ENCODE assay signal across 8 cellular contexts in the genomic region with DNA sequence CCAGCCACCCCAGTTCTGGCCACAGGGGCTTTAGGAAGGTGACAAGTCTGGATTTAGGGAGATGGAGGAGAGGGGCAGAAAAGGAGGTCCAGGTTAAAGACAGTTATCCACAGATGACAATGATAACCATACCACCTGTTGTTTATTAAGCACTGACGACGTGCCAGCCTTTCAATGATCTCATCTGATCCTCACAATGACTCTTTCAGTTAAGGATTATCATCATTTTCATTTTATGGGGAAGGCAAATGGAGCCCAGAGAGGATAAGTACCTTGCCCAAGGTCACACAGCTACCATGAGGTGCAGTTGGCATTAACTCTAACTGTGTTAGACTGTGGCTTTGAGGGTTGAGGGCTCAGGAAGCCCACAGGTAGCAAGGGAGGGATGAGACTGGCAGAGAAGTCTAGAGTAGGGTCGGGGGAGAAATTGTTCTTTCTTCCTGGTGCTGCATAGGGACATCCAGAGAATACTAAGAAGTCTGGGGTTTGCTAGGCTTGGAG. TPM values are rescaled to one million over a fixed set of nuclear protein-coding genes. Genes with fewer than 3 reads are reported as not detected.
DNase-seq lines count a peak whose midpoint lies in the region; ATAC-seq lines count a peak whose summit lies in the region.

No MANE protein-coding gene starts in this region.

- peak overlapping the region; percentile 95 for H3K27ac Mint-ChIP-seq in activated CD4-positive, alpha-beta T cell treated with anti-CD3 and anti-CD28 coated beads, Interleukin-2, amount 10 ng/mL, durations not matched to agents 24 days and 14 days
- peak overlapping the region; percentile 97 for H3K27ac Mint-ChIP-seq in activated T-cell treated with anti-CD3 and anti-CD28 coated beads, Interleukin-2, amount 50 U/mL, for 72 hours

- peak; percentile 4 to 10 for ATAC-seq in activated T-cell treated with anti-CD3 and anti-CD28 coated beads, Interleukin-2, amount 50 U/mL, for 72 hours (replicated peaks in 1 of 2)
- no peak for ATAC-seq in HG02852 (IDR thresholded peaks at IDR 0.05; ENCODE audit: unreplicated experiment)

- peak overlapping the region; percentile 65 for H3K4me3 Mint-ChIP-seq in activated CD4-positive, alpha-beta T cell treated with anti-CD3 and anti-CD28 coated beads, Interleukin-2, amount 10 ng/mL, durations not matched to agents 24 days and 14 days
- H3K4me3 Mint-ChIP-seq in activated T-cell treated with anti-CD3 and anti-CD28 coated beads, Interleukin-2, amount 50 U/mL, for 72 hours, result peak overlapping the region; percentile 78 to 79

- H3K27ac ChIP-seq in substantia nigra (ENCODE audit: low read depth, low read length, poor library complexity, severe bottlenecking), result peak overlapping the region; percentile 5

- intact Hi-C loops in activated CD4-positive, alpha-beta T cell treated with anti-CD3 and anti-CD28 coated beads, Interleukin-2, amount 10 ng/mL, durations not matched to agents 24 days and 14 days (cut with micrococcal nuclease), result loop anchor here (1.0 to 2.0 kb wide), 3 partner anchors 7 to 37 kb away; partner anchors contain the start of gene JADE2

- no peak for DNase-seq in activated CD4-positive, alpha-beta T cell treated with anti-CD3 and anti-CD28 coated beads, Interleukin-2, amount 10 ng/mL, durations not matched to agents 24 days and 14 days
- DNase-seq in activated CD4-positive, alpha-beta T cell treated with anti-CD3 and anti-CD28 coated beads, Interleukin-2, amount 50 U/mL, for 4 hours, result no peak
- DNase-seq in activated T-cell treated with anti-CD3 and anti-CD28 coated beads, Interleukin-2, amount 50 U/mL, for 72 hours, result no peak
- DNase-seq in iris pigment epithelial cell (ENCODE audit: low read depth) (peak; percentile 44), substantia nigra (lab: John Stamatoyannopoulos, UW) (no peak), cerebellar nuclear complex (lab: John Stamatoyannopoulos, UW) (no peak)
- no peak for DNase-seq in activated CD4-positive, CD25-positive, alpha-beta regulatory T cell (lab: John Stamatoyannopoulos, UW)

- no peaks in the 10 kb centered on the region for H3K27me3 Mint-ChIP-seq in activated CD4-positive, alpha-beta T cell treated with anti-CD3 and anti-CD28 coated beads, Interleukin-2, amount 10 ng/mL, durations not matched to agents 24 days and 14 days
- no peaks in the 10 kb centered on the region for H3K27me3 Mint-ChIP-seq in activated T-cell treated with anti-CD3 and anti-CD28 coated beads, Interleukin-2, amount 50 U/mL, for 72 hours (ENCODE audit: low read depth)

- peaks cover 34% of the 10 kb centered on the region for H3K4me1 Mint-ChIP-seq in activated CD4-positive, alpha-beta T cell treated with anti-CD3 and anti-CD28 coated beads, Interleukin-2, amount 10 ng/mL, durations not matched to agents 24 days and 14 days
- peaks cover 39% of the 10 kb centered on the region for H3K4me1 Mint-ChIP-seq in activated T-cell treated with anti-CD3 and anti-CD28 coated beads, Interleukin-2, amount 50 U/mL, for 72 hours (ENCODE audit: low read depth)

- H3K9me3 Mint-ChIP-seq in activated CD4-positive, alpha-beta T cell treated with anti-CD3 and anti-CD28 coated beads, Interleukin-2, amount 10 ng/mL, durations not matched to agents 24 days and 14 days, result no peaks in the 10 kb centered on the region
- no peaks in the 10 kb centered on the region for H3K9me3 Mint-ChIP-seq in activated T-cell treated with anti-CD3 and anti-CD28 coated beads, Interleukin-2, amount 50 U/mL, for 72 hours

- H3K36me3 Mint-ChIP-seq in activated CD4-positive, alpha-beta T cell treated with anti-CD3 and anti-CD28 coated beads, Interleukin-2, amount 10 ng/mL, durations not matched to agents 24 days and 14 days (ENCODE audit: low read depth), result no peaks in the 10 kb centered on the region
- H3K36me3 Mint-ChIP-seq in activated T-cell treated with anti-CD3 and anti-CD28 coated beads, Interleukin-2, amount 50 U/mL, for 72 hours (ENCODE audit: insufficient read depth in 2 of 2), result no peaks in the 10 kb centered on the region

RNA-seq across cellular contexts. Expression of gene JADE2, which starts 21.5 kb away (rescaled TPM):
- total RNA-seq in activated CD4-positive, alpha-beta T cell treated with anti-CD3 and anti-CD28 coated beads, Interleukin-2, amount 10 ng/mL, durations not matched to agents 24 days and 14 days, result 72.5 and 81.3 TPM in 2 replicates
- 10 to 100 TPM; 87.0 to 88.8 TPM for total RNA-seq in activated T-cell treated with anti-CD3 and anti-CD28 coated beads, Interleukin-2, amount 50 U/mL, for 72 hours
